9 cellular contexts compared by ENCODE assay signal in genomic region chr5:132283423-132284043, GRCh38. TPM values are rescaled to one million over a fixed set of nuclear protein-coding genes. Genes with fewer than 3 reads are reported as not detected.
DNase-seq lines count a peak whose midpoint lies in the region; ATAC-seq, FAIRE-seq and TF ChIP-seq lines count a peak whose summit lies in the region.
"Had no signal": no experiment of that assay in that cellular context is flagged by ENCODE, and none has a peak within 500 bp of the region (broad histone marks: within the 10 kb centered on the region; RNA-seq: fewer than 3 reads in every experiment).

No MANE protein-coding gene starts in this region.

- H3K27me3 ChIP-seq in Karpas-422 (ENCODE audit: low read length): no peaks in the 10 kb centered on the region
- no peaks in the 10 kb centered on the region for H3K27me3 ChIP-seq in K562 (ENCODE audit: control insufficient read depth in 2 of 2, insufficient read depth in 2 of 2, low read length in 2 of 2)

- no peak overlapping the region for H3K4me2 ChIP-seq in Karpas-422 (ENCODE audit: low read depth, low read length, poor library complexity, severe bottlenecking)
- H3K4me2 ChIP-seq in K562 (ENCODE audit: insufficient read depth, low read length): no peak overlapping the region

- H4K20me1 ChIP-seq in Karpas-422 (ENCODE audit: insufficient read depth, low read depth, low read length) (no peaks in the 10 kb centered on the region), K562 (replicated peaks; ENCODE audit: control insufficient read depth, insufficient read depth, low read length) (no peaks in the 10 kb centered on the region)

- POLR2A ChIA-PET in K562 (lab: Yijun Ruan, JAX): no interaction called here

- no peak for TF ChIP-seq EP300 in K562 (IDR thresholded peaks at IDR 0.05; ENCODE audit: low read length)

- 64% methylated on average over 5 of the region's 5 CpGs for WGBS in K562 (ENCODE audit: insufficient coverage, low coverage, missing lambda C conversion rate)

- H3K36me3 ChIP-seq in Karpas-422 (ENCODE audit: insufficient read depth, low read length) (no peaks in the 10 kb centered on the region), K562 (ENCODE audit: control insufficient read depth, insufficient read depth, low read length) (no peaks in the 10 kb centered on the region)

- CTCF ChIA-PET in K562 (lab: Yijun Ruan, JAX; ENCODE audit: low intra/inter-chr PET ratio): no interaction called here

- peak; percentile 62 for DNase-seq in Karpas-422
- DNase-seq in K562 (ENCODE audit: extremely low read depth in 1 of 4, low spot score in 3 of 4): peak in 1 of 4 experiments; percentile 32
- peak; percentile 42 for DNase-seq in left lobe of liver (ENCODE audit: low spot score)
- no peak for DNase-seq in GM20000 (ENCODE audit: low spot score)
- no peak for DNase-seq in activated T-cell treated with anti-CD3 and anti-CD28 coated beads, Interleukin-2, amount 50 U/mL, for 4 hours
- no peak for DNase-seq in Ammon's horn (ENCODE audit: low spot score)

- in situ Hi-C loops in K562 (cut with MboI): no loop called here

- H3K4me3 Mint-ChIP-seq in activated T-cell treated with anti-CD3 and anti-CD28 coated beads, Interleukin-2, amount 50 U/mL, for 4 hours: no peak overlapping the region

- no peaks in the 10 kb centered on the region for H3K36me3 Mint-ChIP-seq in activated T-cell treated with anti-CD3 and anti-CD28 coated beads, Interleukin-2, amount 50 U/mL, for 4 hours (ENCODE audit: insufficient read depth)

- H3K9ac ChIP-seq in Karpas-422 (ENCODE audit: low read length) (no peak overlapping the region), K562 (ENCODE audit: insufficient read depth in 1 of 2, low read depth in 2 of 2, low read length in 2 of 2) (no peak overlapping the region)

- peaks cover 6% of the 10 kb centered on the region for H3K27me3 Mint-ChIP-seq in activated T-cell treated with anti-CD3 and anti-CD28 coated beads, Interleukin-2, amount 50 U/mL, for 4 hours (ENCODE audit: low read depth)

- H3K4me1 ChIP-seq in Karpas-422 (ENCODE audit: low read length) (no peaks in the 10 kb centered on the region), K562 (replicated peaks in 1 of 2; ENCODE audit: control insufficient read depth in 2 of 2, insufficient read depth in 2 of 2, low read length in 2 of 2) (peaks cover 23% of the 10 kb centered on the region in 2 experiments; a peak in 4 of 5 replicates)

- TF ChIP-seq CTCF in C4-2B (conservative IDR thresholded peaks at IDR 0.05) (peak; percentile 73), K562 (IDR thresholded peaks at IDR 0.05 in 2 of 3, conservative IDR thresholded peaks at IDR 0.05 in 1 of 3; ENCODE audit: insufficient read depth in 2 of 3, low read depth in 1 of 3, low read length in 3 of 3) (peak; percentile 49 to 61 (median 54)), GM20000 (IDR thresholded peaks at IDR 0.05; ENCODE audit: extremely low read depth, missing control alignments) (no peak)

- no peaks in the 10 kb centered on the region for H3K9me2 ChIP-seq in Karpas-422 (replicated peaks; ENCODE audit: insufficient read depth, low read length)

- ATAC-seq in K562: peak; percentile 48
- peak; percentile 73 for ATAC-seq in left lobe of liver
- no peak for ATAC-seq in activated T-cell treated with anti-CD3 and anti-CD28 coated beads, Interleukin-2, amount 50 U/mL, for 4 hours
- ATAC-seq in HG02884 (IDR thresholded peaks at IDR 0.05; ENCODE audit: unreplicated experiment): no peak

- no peaks in the 10 kb centered on the region for H3K9me1 ChIP-seq in K562 (ENCODE audit: control insufficient read depth, insufficient read depth, low read length)

- TF ChIP-seq POLR2A in K562 (conservative IDR thresholded peaks at IDR 0.05): no peak

- H3K9me3 Mint-ChIP-seq in activated T-cell treated with anti-CD3 and anti-CD28 coated beads, Interleukin-2, amount 50 U/mL, for 4 hours: no peaks in the 10 kb centered on the region

- peak; percentile 6 for FAIRE-seq in K562 (lab: Jason Lieb, UNC)
- FAIRE-seq: islet of Langerhans had no signal

- H3K9me3 ChIP-seq in Karpas-422 (ENCODE audit: low read length) (no peaks in the 10 kb centered on the region), K562 (replicated peaks; ENCODE audit: control insufficient read depth, insufficient read depth, low read depth, low read length) (no peaks in the 10 kb centered on the region; the same call in 1 of the 2 replicates)

- BruUV-seq in K562 (replicated peaks; lab: Mats Ljungman, UMichigan): no TSS peak

- H3K79me2 ChIP-seq in Karpas-422 (ENCODE audit: low read length): no peaks in the 10 kb centered on the region
- H3K79me2 ChIP-seq in K562 (ENCODE audit: control insufficient read depth, insufficient read depth, low read length): no peaks in the 10 kb centered on the region

- H3K4me3 ChIP-seq in Karpas-422 (ENCODE audit: low read length) (no peak overlapping the region), K562 (no peak overlapping the region)

- H3K27ac ChIP-seq in C4-2B (no peak overlapping the region), Karpas-422 (ENCODE audit: low read length) (no peak overlapping the region), K562 (ENCODE audit: extremely low read depth, low read depth, low read length) (no peak overlapping the region)

- H3K4me1 Mint-ChIP-seq in activated T-cell treated with anti-CD3 and anti-CD28 coated beads, Interleukin-2, amount 50 U/mL, for 4 hours (ENCODE audit: low read depth): no peaks in the 10 kb centered on the region

- intact Hi-C loops in K562 (cut with micrococcal nuclease): no loop called here

- H2AFZ ChIP-seq in Karpas-422 (ENCODE audit: low read length) (no peak overlapping the region), K562 (ENCODE audit: low read depth, low read length) (no peak overlapping the region)

- TF ChIP-seq RAD21 in K562 (CRISPR knock-in tag; conservative IDR thresholded peaks at IDR 0.05 in 1 of 2, IDR thresholded peaks at IDR 0.05 in 1 of 2): peak in 1 of 2 experiments; percentile 31; a peak in 2 of 4 replicates

RNA-seq across cellular contexts. Expression of gene SLC22A4, which starts 10.7 kb away (rescaled TPM):
- 0.52 TPM in 1 of 2 replicates, not detected in the other for total RNA-seq in Karpas-422 (2014; rRNA removed; shearing (Covaris generic); ENCODE audit: low replicate concordance)
- total RNA-seq in K562 (2011; cell fraction: chromatin; rRNA removed; ENCODE audit: low replicate concordance): 10.8 and 13.1 TPM in 2 replicates
- 15.8 and 21.3 TPM in 2 replicates for total RNA-seq in K562 (2011; cell fraction: nucleolus; rRNA removed)
- 10.2 and 12.6 TPM in 2 replicates for total RNA-seq in K562 (2011; cell fraction: nucleoplasm; rRNA removed)
- total RNA-seq in K562 (2014; rRNA removed): 6.5 and 7.9 TPM in 2 replicates
- 5.7 and 6.2 TPM in 2 replicates for total RNA-seq in K562 (2014; rRNA removed; fragmentation: Illumina TruSeq; extraction: Trizol)
- 4.5 and 4.8 TPM in 2 replicates for total RNA-seq in K562 (2015; rRNA removed; fragmentation: Illumina TruSeq; extraction: Trizol)
- 7.6 and 9.6 TPM in 2 replicates for total RNA-seq in K562 (2021)
- 5.2 and 9.5 TPM in 2 replicates for polyA plus RNA-seq in K562 (2011; rRNA removed)
- polyA plus RNA-seq in K562 (2011; cell fraction: cytosol; rRNA removed): 3.8 and 8.4 TPM in 2 replicates
- polyA plus RNA-seq in K562 (2011; cell fraction: nucleus; rRNA removed): 9.1 and 22.6 TPM in 2 replicates
- 1.1 and 2.8 TPM in 2 replicates for polyA plus RNA-seq in K562 (2012)
- polyA plus RNA-seq in K562 (2014; fragmentation: Illumina TruSeq; extraction: Trizol): 5.8 and 6.1 TPM in 2 replicates
- 1 to 10 TPM; 2.7 to 2.9 TPM for polyA plus RNA-seq in K562 (2014; fragmentation: Nextera tagmentation; extraction: Ambion mirVana)
- 6.0 and 7.0 TPM in 2 replicates for polyA plus RNA-seq in K562 (2014; rRNA removed)
- polyA minus RNA-seq in K562 (2011; rRNA and poly(A)+ RNA removed): 4.2 and 9.2 TPM in 2 replicates
- polyA minus RNA-seq in K562 (2011; cell fraction: cytosol; rRNA and poly(A)+ RNA removed): 4.4 and 7.5 TPM in 2 replicates
- polyA minus RNA-seq in K562 (2011; cell fraction: nucleus; rRNA and poly(A)+ RNA removed): 7.0 and 13.3 TPM in 2 replicates
- total RNA-seq in left lobe of liver: 0.20 TPM
- total RNA-seq in activated T-cell treated with anti-CD3 and anti-CD28 coated beads, Interleukin-2, amount 50 U/mL, for 4 hours: 1 to 10 TPM; 1.4 to 2.8 (median 1.8) TPM

RNA-seq across cellular contexts. Expression of gene PDLIM4, which starts 26.0 kb away (rescaled TPM):
- total RNA-seq in Karpas-422 (2014; rRNA removed; shearing (Covaris generic); ENCODE audit: low replicate concordance): not detected in 2 replicates
- total RNA-seq in K562 (2011; cell fraction: chromatin; rRNA removed; ENCODE audit: low replicate concordance): 15.3 and 55.6 TPM in 2 replicates
- total RNA-seq in K562 (2011; cell fraction: nucleolus; rRNA removed): 40.3 and 43.7 TPM in 2 replicates
- 22.2 and 23.8 TPM in 2 replicates for total RNA-seq in K562 (2011; cell fraction: nucleoplasm; rRNA removed)
- 13.1 and 22.8 TPM in 2 replicates for total RNA-seq in K562 (2014; rRNA removed)
- total RNA-seq in K562 (2014; rRNA removed; fragmentation: Illumina TruSeq; extraction: Trizol): 3.5 and 4.5 TPM in 2 replicates
- 12.1 and 12.3 TPM in 2 replicates for total RNA-seq in K562 (2015; rRNA removed; fragmentation: Illumina TruSeq; extraction: Trizol)
- total RNA-seq in K562 (2021): 31.5 and 32.8 TPM in 2 replicates
- polyA plus RNA-seq in K562 (2011; rRNA removed): 13.6 and 17.2 TPM in 2 replicates
- 29.6 and 178 TPM in 2 replicates for polyA plus RNA-seq in K562 (2011; cell fraction: cytosol; rRNA removed)
- 34.4 and 101 TPM in 2 replicates for polyA plus RNA-seq in K562 (2011; cell fraction: nucleus; rRNA removed)
- polyA plus RNA-seq in K562 (2012): 25.0 and 31.0 TPM in 2 replicates
- polyA plus RNA-seq in K562 (2014; fragmentation: Illumina TruSeq; extraction: Trizol): 28.9 and 44.6 TPM in 2 replicates
- under 1 TPM; 0.28 to 0.73 TPM for polyA plus RNA-seq in K562 (2014; fragmentation: Nextera tagmentation; extraction: Ambion mirVana)
- 14.0 and 21.3 TPM in 2 replicates for polyA plus RNA-seq in K562 (2014; rRNA removed)
- 3.7 and 7.8 TPM in 2 replicates for polyA minus RNA-seq in K562 (2011; rRNA and poly(A)+ RNA removed)
- polyA minus RNA-seq in K562 (2011; cell fraction: cytosol; rRNA and poly(A)+ RNA removed): 29.4 and 30.8 TPM in 2 replicates
- polyA minus RNA-seq in K562 (2011; cell fraction: nucleus; rRNA and poly(A)+ RNA removed): 19.0 and 26.5 TPM in 2 replicates
- total RNA-seq in left lobe of liver: 0.88 TPM
- under 1 TPM; 0.32 to 0.43 (median 0.35) TPM for total RNA-seq in activated T-cell treated with anti-CD3 and anti-CD28 coated beads, Interleukin-2, amount 50 U/mL, for 4 hours

RNA-seq across cellular contexts. Expression of gene P4HA2, which starts 55.9 kb away (rescaled TPM):
- 0.18 TPM in 1 of 2 replicates, not detected in the other for total RNA-seq in Karpas-422 (2014; rRNA removed; shearing (Covaris generic); ENCODE audit: low replicate concordance)
- 85.5 and 109 TPM in 2 replicates for total RNA-seq in K562 (2011; cell fraction: chromatin; rRNA removed; ENCODE audit: low replicate concordance)
- total RNA-seq in K562 (2011; cell fraction: nucleolus; rRNA removed): 93.4 and 102 TPM in 2 replicates
- 98.7 and 106 TPM in 2 replicates for total RNA-seq in K562 (2011; cell fraction: nucleoplasm; rRNA removed)
- total RNA-seq in K562 (2014; rRNA removed) (11.9 and 12.1 TPM in 2 replicates), K562 (2014; rRNA removed; fragmentation: Illumina TruSeq; extraction: Trizol) (11.6 and 12.7 TPM in 2 replicates), K562 (2015; rRNA removed; fragmentation: Illumina TruSeq; extraction: Trizol) (11.2 and 11.4 TPM in 2 replicates), K562 (2021) (14.2 and 14.3 TPM in 2 replicates), left lobe of liver (13.8 TPM)
- polyA plus RNA-seq in K562 (2011; rRNA removed) (50.0 and 59.7 TPM in 2 replicates), K562 (2014; fragmentation: Illumina TruSeq; extraction: Trizol) (10.7 and 12.5 TPM in 2 replicates), K562 (2014; fragmentation: Nextera tagmentation; extraction: Ambion mirVana) (10 to 100 TPM; 17.9 to 29.2 TPM), K562 (2014; rRNA removed) (9.6 and 10.7 TPM in 2 replicates)
- 34.9 and 51.8 TPM in 2 replicates for polyA plus RNA-seq in K562 (2011; cell fraction: cytosol; rRNA removed)
- polyA plus RNA-seq in K562 (2011; cell fraction: nucleus; rRNA removed): 59.8 and 76.7 TPM in 2 replicates
- 20.8 and 31.5 TPM in 2 replicates for polyA plus RNA-seq in K562 (2012)
- 50.0 and 59.9 TPM in 2 replicates for polyA minus RNA-seq in K562 (2011; rRNA and poly(A)+ RNA removed)
- polyA minus RNA-seq in K562 (2011; cell fraction: cytosol; rRNA and poly(A)+ RNA removed): 21.2 and 21.5 TPM in 2 replicates
- 18.2 and 27.4 TPM in 2 replicates for polyA minus RNA-seq in K562 (2011; cell fraction: nucleus; rRNA and poly(A)+ RNA removed)
- 1 to 10 TPM in 2 of 3 donors, under 1 TPM in 1; 0.86 to 3.5 (median 1.3) TPM for total RNA-seq in activated T-cell treated with anti-CD3 and anti-CD28 coated beads, Interleukin-2, amount 50 U/mL, for 4 hours

Comparison
In these comparisons a context has a peak if more than half of its experiments do, and no peak if none do; other contexts are left out.
1. DNase-seq: peak in Karpas-422 (single experiment) and left lobe of liver (single experiment); none in GM20000 (single experiment), activated T-cell treated with anti-CD3 and anti-CD28 coated beads, Interleukin-2, amount 50 U/mL, for 4 hours (single experiment) and Ammon's horn (single experiment).
2. ATAC-seq: peak in K562 (single experiment) and left lobe of liver (single experiment); none in activated T-cell treated with anti-CD3 and anti-CD28 coated beads, Interleukin-2, amount 50 U/mL, for 4 hours (0 of 2) and HG02884 (single experiment).